16 cellular contexts compared by ENCODE assay signal in the genomic region with DNA sequence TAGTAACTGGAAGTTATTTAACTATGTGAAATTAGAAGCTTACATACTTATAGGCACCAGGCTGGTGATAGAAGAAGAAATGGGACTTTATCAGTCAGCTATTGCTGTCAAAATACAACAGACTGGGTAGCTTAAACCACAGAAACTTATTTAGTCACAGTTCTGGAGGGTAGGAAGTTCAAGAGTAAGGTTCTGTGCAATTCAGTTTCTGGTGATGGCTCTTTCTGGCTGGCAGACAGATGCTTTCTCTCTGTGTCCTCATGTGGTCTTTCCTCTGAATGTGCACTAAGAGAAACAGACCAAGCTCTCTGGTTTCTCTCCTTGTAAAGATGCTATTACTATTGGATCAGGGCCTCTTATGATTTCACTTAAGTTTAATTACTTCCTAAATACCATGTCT.
DNase-seq lines count a peak whose midpoint lies in the region; ATAC-seq and TF ChIP-seq lines count a peak whose summit lies in the region.
"Had no signal": no experiment of that assay in that cellular context is flagged by ENCODE, and none has a peak within 500 bp of the region (broad histone marks: within the 10 kb centered on the region; RNA-seq: fewer than 3 reads in every experiment).

No MANE protein-coding gene starts in this region.

- CTCF ChIA-PET in mammary epithelial cell (lab: Charles Lee; ENCODE audit: low non-redundant PET): no interaction called here

- H3K27me3 ChIP-seq in mammary epithelial cell (ENCODE audit: insufficient read depth, low read length) (no peaks in the 10 kb centered on the region), breast epithelium (no peaks in the 10 kb centered on the region)
- H3K27me3 ChIP-seq: ovary had no signal

- no peaks in the 10 kb centered on the region for H4K20me1 ChIP-seq in mammary epithelial cell (ENCODE audit: insufficient read depth, low read length)

- no peak overlapping the region for H3K27ac Mint-ChIP-seq in glutamatergic neuron (ENCODE audit: unreplicated experiment)
- H3K27ac Mint-ChIP-seq: GM23338 had no signal

- H3K4me1 Mint-ChIP-seq in glutamatergic neuron (ENCODE audit: low read depth, unreplicated experiment): no peaks in the 10 kb centered on the region

- dilution Hi-C loops in mammary epithelial cell (cut with HindIII; ENCODE audit: low sequenced_read_pairs): no loop called here

- no peak overlapping the region for H3K9ac ChIP-seq in mammary epithelial cell (ENCODE audit: insufficient read depth, low read length)

- H3K36me3 ChIP-seq in mammary epithelial cell (ENCODE audit: insufficient read depth, low read length) (no peaks in the 10 kb centered on the region), breast epithelium (no peaks in the 10 kb centered on the region)
- H3K36me3 ChIP-seq: left ventricle myocardium inferior, ovary, thoracic aorta had no signal

- no peaks in the 10 kb centered on the region for H3K79me2 ChIP-seq in mammary epithelial cell (ENCODE audit: insufficient read depth, low read length)

- no peak for TF ChIP-seq POLR2A in breast epithelium (IDR thresholded peaks at IDR 0.05)

- H3K4me1 ChIP-seq in mammary epithelial cell (ENCODE audit: insufficient read depth, low read length) (no peaks in the 10 kb centered on the region), breast epithelium (no peaks in the 10 kb centered on the region)
- H3K4me1 ChIP-seq: left ventricle myocardium inferior had no signal

- no peak overlapping the region for H3K4me2 ChIP-seq in mammary epithelial cell (ENCODE audit: insufficient read depth, low read depth, low read length)
- H3K4me2 ChIP-seq: GM23338 had no signal

- TF ChIP-seq CTCF in mammary epithelial cell (conservative IDR thresholded peaks at IDR 0.05 in 1 of 2, IDR thresholded peaks at IDR 0.05 in 1 of 2; ENCODE audit: extremely low read depth in 1 of 2, insufficient read depth in 1 of 2, low read depth in 1 of 2, low read length in 2 of 2) (no peak), breast epithelium (IDR thresholded peaks at IDR 0.05) (no peak), glutamatergic neuron (IDR thresholded peaks at IDR 0.05; ENCODE audit: partially characterized antibody, unreplicated experiment) (no peak)

- in situ Hi-C loops in mammary epithelial cell (cut with MboI; ENCODE audit: low sequenced_read_pairs in 2 of 2): no loop called here

- DNase-seq in mammary epithelial cell: peak; percentile 19
- DNase-seq in breast epithelium (ENCODE audit: low spot score in 2 of 2): no peak
- peak; percentile 8 for DNase-seq in SK-N-DZ (ENCODE audit: low spot score)
- no peak for DNase-seq in hypothalamus (lab: John Stamatoyannopoulos, UW)
- no peak for DNase-seq in glutamatergic neuron
- DNase-seq in stimulated activated CD4-positive, alpha-beta T cell treated with anti-CD3 and anti-CD28 coated beads, Interleukin-4, amount 100 ng/mL, for 4 hours: no peak
- DNase-seq in NCI-H2196 (lab: John Stamatoyannopoulos, UW; ENCODE audit: unreplicated experiment): no peak
- DNase-seq: DND-41; left ventricle myocardium inferior; NCI-H446; ovary; stimulated activated CD4-positive, alpha-beta T cell treated with anti-CD3 and anti-CD28 coated beads, Interleukin-2, amount 100 ng/mL, for 48 hours had no signal

- H3K9me3 Mint-ChIP-seq in glutamatergic neuron (ENCODE audit: unreplicated experiment): no peaks in the 10 kb centered on the region

- no TSS peak for BruUV-seq in mammary epithelial cell (replicated peaks; lab: Mats Ljungman, UMichigan)

- H3K4me3 ChIP-seq in mammary epithelial cell (replicated peaks in 1 of 3; ENCODE audit: insufficient read depth in 1 of 3, low read depth in 2 of 3, low read length in 3 of 3) (no peak overlapping the region), breast epithelium (no peak overlapping the region)
- H3K4me3 ChIP-seq: GM23338, left ventricle myocardium inferior, ovary, SK-N-MC, thoracic aorta had no signal

- H2AFZ ChIP-seq in mammary epithelial cell (ENCODE audit: low read depth, low read length): peak overlapping the region; percentile 6
- H2AFZ ChIP-seq: GM23338 had no signal

- no peaks in the 10 kb centered on the region for H3K36me3 Mint-ChIP-seq in glutamatergic neuron (ENCODE audit: unreplicated experiment)

- H3K9me3 ChIP-seq in mammary epithelial cell (replicated peaks; ENCODE audit: insufficient read depth, low read length) (no peaks in the 10 kb centered on the region), breast epithelium (no peaks in the 10 kb centered on the region)
- H3K9me3 ChIP-seq: left ventricle myocardium inferior, ovary, thoracic aorta had no signal

- ATAC-seq in HG02973 (IDR thresholded peaks at IDR 0.05; ENCODE audit: unreplicated experiment): peak; percentile 86
- ATAC-seq: GM23338 had no signal

- no peak overlapping the region for H3K4me3 Mint-ChIP-seq in glutamatergic neuron (ENCODE audit: unreplicated experiment)
- H3K4me3 Mint-ChIP-seq: GM23338 had no signal

- intact Hi-C loops in mammary epithelial cell (cut with micrococcal nuclease) (no loop called here), breast epithelium (cut with DNase I; ENCODE audit: low total_unique reads) (no loop called here)

- H3K27ac ChIP-seq in mammary epithelial cell (ENCODE audit: insufficient read depth, low read depth, low read length): no peak overlapping the region
- no peak overlapping the region for H3K27ac ChIP-seq in breast epithelium
- H3K27ac ChIP-seq: left ventricle myocardium inferior, ovary, SK-N-MC, thoracic aorta had no signal

- H3K27me3 Mint-ChIP-seq in glutamatergic neuron (ENCODE audit: unreplicated experiment): no peaks in the 10 kb centered on the region

Comparison
In these comparisons a context has a peak if more than half of its experiments do, and no peak if none do; other contexts are left out.
1. DNase-seq: peak in mammary epithelial cell (single experiment) and SK-N-DZ (single experiment); none in breast epithelium (0 of 2), hypothalamus (0 of 51), glutamatergic neuron (single experiment), stimulated activated CD4-positive, alpha-beta T cell treated with anti-CD3 and anti-CD28 coated beads, Interleukin-4, amount 100 ng/mL, for 4 hours (0 of 2) and NCI-H2196 (single experiment).